In genomic region chr2:173161516-173161915, GRCh38 we compare ENCODE assay signal across 32 cellular contexts.
DNase-seq lines count a peak whose midpoint lies in the region; ATAC-seq, FAIRE-seq and TF ChIP-seq lines count a peak whose summit lies in the region.
"Had no signal": no experiment of that assay in that cellular context is flagged by ENCODE, and none has a peak within 500 bp of the region (broad histone marks: within the 10 kb centered on the region; RNA-seq: fewer than 3 reads in every experiment).

No MANE protein-coding gene starts in this region.

- TF ChIP-seq EP300 in A549 (IDR thresholded peaks at IDR 0.05) = no peak

- FAIRE-seq in A549 (lab: Jason Lieb, UNC) = no peak
- FAIRE-seq: A204.1, frontal cortex, GM19239 had no signal

- in situ Hi-C loops in gastrocnemius medialis (cut with MboI; ENCODE audit: low sequenced_read_pairs in 4 of 4) = no loop called here

- H3K4me3 ChIP-seq in A549 (no peak overlapping the region), RWPE2 (ENCODE audit: severe bottlenecking) (no peak overlapping the region), gastrocnemius medialis (no peak overlapping the region)
- H3K4me3 ChIP-seq: body of pancreas, esophagus squamous epithelium, HAP-1, prostate gland, sigmoid colon, upper lobe of right lung had no signal

- CTCF ChIA-PET in A549 (lab: Yijun Ruan, JAX) = interaction anchor here (1.2 to 1.3 kb wide), 2 partner anchors 49 to 82 kb away, joined by 3 to 4 read pairs; no protein-coding TSS in a partner anchor

- WGBS in A549 (ENCODE audit: missing lambda C conversion rate) = 65% methylated on average over 6 of the region's 6 CpGs

- intact Hi-C loops in gastrocnemius medialis (cut with DNase I; ENCODE audit: low total_unique reads) = no loop called here

- H3K4me1 ChIP-seq in A549 (peaks cover 74% of the 10 kb centered on the region), RWPE2 (ENCODE audit: insufficient read depth, poor library complexity, severe bottlenecking) (peaks cover 27% of the 10 kb centered on the region), gastrocnemius medialis (peaks cover 63 to 72% of the 10 kb centered on the region in 2 donors)
- H3K4me1 ChIP-seq: prostate gland had no signal

- TF ChIP-seq CTCF in A549 (IDR thresholded peaks at IDR 0.05) = no peak
- no peak for TF ChIP-seq CTCF in RWPE2 (IDR thresholded peaks at IDR 0.05; ENCODE audit: poor library complexity, severe bottlenecking)
- no peak for TF ChIP-seq CTCF in gastrocnemius medialis (IDR thresholded peaks at IDR 0.05 in 4 of 5, conservative IDR thresholded peaks at IDR 0.05 in 1 of 5)

- TF ChIP-seq POLR2A in A549 (IDR thresholded peaks at IDR 0.05; ENCODE audit: low read length) = no peak
- TF ChIP-seq POLR2A in gastrocnemius medialis (IDR thresholded peaks at IDR 0.05) = no peak

- peaks cover 10% of the 10 kb centered on the region for H3K36me3 ChIP-seq in RWPE2 (ENCODE audit: low read depth)
- H3K36me3 ChIP-seq in gastrocnemius medialis = no peaks in the 10 kb centered on the region
- H3K36me3 ChIP-seq: esophagus squamous epithelium, HAP-1, neutrophil, prostate gland, sigmoid colon, upper lobe of right lung had no signal

- ATAC-seq in A549 = no peak
- no peak for ATAC-seq in RWPE2 (ENCODE audit: low read depth)
- ATAC-seq in left lobe of liver = peak; percentile 13
- no peak for ATAC-seq in gastrocnemius medialis
- ATAC-seq in GM18502 (IDR thresholded peaks at IDR 0.05; ENCODE audit: poor library complexity, unreplicated experiment) = no peak
- no peak for ATAC-seq in GM21515 (IDR thresholded peaks at IDR 0.05; ENCODE audit: unreplicated experiment)
- ATAC-seq in GM21576 (IDR thresholded peaks at IDR 0.05; ENCODE audit: unreplicated experiment) = no peak
- ATAC-seq: activated CD4-positive, alpha-beta T cell treated with anti-CD3 and anti-CD28 coated beads for 36 hours; activated CD8-positive, alpha-beta T cell treated with anti-CD3 and anti-CD28 coated beads for 36 hours; body of pancreas; naive thymus-derived CD4-positive, alpha-beta T cell had no signal

- no peak for TF ChIP-seq RAD21 in A549 (conservative IDR thresholded peaks at IDR 0.05 in 1 of 2, IDR thresholded peaks at IDR 0.05 in 1 of 2)

- H3K27me3 ChIP-seq in RWPE2 (ENCODE audit: insufficient read depth, poor library complexity, severe bottlenecking) (no peaks in the 10 kb centered on the region), gastrocnemius medialis (no peaks in the 10 kb centered on the region)
- H3K27me3 ChIP-seq: body of pancreas, esophagus squamous epithelium, neutrophil, sigmoid colon, upper lobe of right lung had no signal

- peak overlapping the region; percentile 74 for H3K4me2 ChIP-seq in A549

- H3K27ac ChIP-seq in A549 = peak overlapping the region; percentile 78 to 90
- H3K27ac ChIP-seq in RWPE2 (ENCODE audit: poor library complexity, severe bottlenecking) = peak overlapping the region; percentile 93
- peak overlapping the region; percentile 83 to 90 (median 87) for H3K27ac ChIP-seq in gastrocnemius medialis
- H3K27ac ChIP-seq: neutrophil, prostate gland had no signal

- peaks cover 3% of the 10 kb centered on the region; the same call in 1 of the 3 replicates for H3K9me3 ChIP-seq in A549
- H3K9me3 ChIP-seq in RWPE2 (ENCODE audit: severe bottlenecking) = no peaks in the 10 kb centered on the region
- no peaks in the 10 kb centered on the region for H3K9me3 ChIP-seq in gastrocnemius medialis
- H3K9me3 ChIP-seq: body of pancreas, HAP-1, neutrophil, prostate gland, sigmoid colon, upper lobe of right lung had no signal

- POLR2A ChIA-PET in A549 (lab: Yijun Ruan, JAX) = interaction anchor here (3.3 kb wide), 1 partner anchor 23 kb away, joined by 8 read pairs; no protein-coding TSS in a partner anchor

- DNase-seq in A549 (ENCODE audit: low read depth in 1 of 2, low spot score in 1 of 2) (peak in 1 of 2 experiments; percentile 16), RWPE2 (ENCODE audit: low spot score) (no peak), left lobe of liver (ENCODE audit: low spot score) (no peak), gastrocnemius medialis (no peak), pons (ENCODE audit: low spot score) (no peak)
- DNase-seq: activated CD4-positive, alpha-beta T cell treated with anti-CD3 and anti-CD28 coated beads for 36 hours; activated CD8-positive, alpha-beta memory T cell treated with anti-CD3 and anti-CD28 coated beads, Interleukin-2, amount 50 U/mL, for 48 hours; activated CD8-positive, alpha-beta T cell treated with anti-CD3 and anti-CD28 coated beads for 36 hours; activated naive CD4-positive, alpha-beta T cell treated with anti-CD3 and anti-CD28 coated beads, Interleukin-2, amount 10 ng/mL, durations not matched to agents 7 days and 5 days; AML-193; body of pancreas; CD4-positive, CD25-positive, alpha-beta regulatory T cell; cerebellar nuclear complex; esophagus squamous epithelium; hippocampal formation; Karpas-422; naive thymus-derived CD4-positive, alpha-beta T cell; NCI-H1436; SHP77; sigmoid colon; stimulated activated CD4-positive, alpha-beta T cell treated with anti-CD3 and anti-CD28 coated beads, Interleukin-15, amount 100 ng/mL, for 24 hours; stimulated activated CD4-positive, alpha-beta T cell treated with anti-CD3 and anti-CD28 coated beads, Interleukin-4, amount 100 ng/mL, for 4 hours; upper lobe of right lung had no signal

TF ChIP-seq in A549, 52 proteins besides CTCF, POLR2A, EP300 and RAD21:
- TF ChIP-seq BHLHE40 (IDR thresholded peaks at IDR 0.05; ENCODE audit: low read depth, low read length) (no peak), EHMT2 (IDR thresholded peaks at IDR 0.05; ENCODE audit: low read depth) (no peak), CEBPB (IDR thresholded peaks at IDR 0.05) (no peak), ATOH8 (CRISPR knock-in tag; IDR thresholded peaks at IDR 0.05; ENCODE audit: low read depth) (no peak), ZFP36 (IDR thresholded peaks at IDR 0.05; ENCODE audit: borderline replicate concordance, partially characterized antibody) (no peak), RCOR1 (IDR thresholded peaks at IDR 0.05; ENCODE audit: low read depth, low read length) (no peak), NFE2L2 (conservative IDR thresholded peaks at IDR 0.05; ENCODE audit: low read length) (no peak), CHD4 (IDR thresholded peaks at IDR 0.05; ENCODE audit: borderline replicate concordance) (no peak), NPAS2 (CRISPR knock-in tag; IDR thresholded peaks at IDR 0.05; ENCODE audit: borderline replicate concordance) (no peak), USF2 (IDR thresholded peaks at IDR 0.05) (no peak; the same call in 1 of the 2 replicates), FOXS1 (CRISPR knock-in tag; IDR thresholded peaks at IDR 0.05) (no peak), POLR2AphosphoS2 (conservative IDR thresholded peaks at IDR 0.05; ENCODE audit: low read length) (no peak), MAFK (IDR thresholded peaks at IDR 0.05; ENCODE audit: partially characterized antibody) (no peak), MYC (IDR thresholded peaks at IDR 0.05; ENCODE audit: borderline replicate concordance, low read length) (no peak)
- TF ChIP-seq, protein P1, sequence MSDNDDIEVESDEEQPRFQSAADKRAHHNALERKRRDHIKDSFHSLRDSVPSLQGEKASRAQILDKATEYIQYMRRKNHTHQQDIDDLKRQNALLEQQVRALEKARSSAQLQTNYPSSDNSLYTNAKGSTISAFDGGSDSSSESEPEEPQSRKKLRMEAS (IDR thresholded peaks at IDR 0.05) = no peak
